Comparison of ENCODE assay signal across 17 cellular contexts in genomic region chr20:48807051-48807450, GRCh38.
"Had no signal": no experiment of that assay in that cellular context is flagged by ENCODE, and none has a peak within 500 bp of the region (broad histone marks: within the 10 kb centered on the region; RNA-seq: fewer than 3 reads in every experiment).

No MANE protein-coding gene starts in this region.

- H3K9me3 ChIP-seq: SK-N-SH had no signal

- H3K4me3 Mint-ChIP-seq: activated T-cell treated with anti-CD3 and anti-CD28 coated beads, Interleukin-2, amount 50 U/mL, for 4 hours had no signal

- H3K4me1 ChIP-seq: parathyroid adenoma had no signal

- H3K27ac ChIP-seq: epithelial cell of prostate, VCaP had no signal

- H3K36me3 ChIP-seq: upper lobe of left lung had no signal

- H3K4me3 ChIP-seq: upper lobe of left lung had no signal

- H3K27me3 ChIP-seq: heart right ventricle, upper lobe of left lung had no signal

- DNase-seq: activated CD4-positive, alpha-beta T cell treated with anti-CD3 and anti-CD28 coated beads for 1 hour; activated CD4-positive, alpha-beta T cell treated with anti-CD3 and anti-CD28 coated beads, Interleukin-2, amount 50 U/mL, for 48 hours; activated gamma-delta T cell; activated T-cell treated with anti-CD3 and anti-CD28 coated beads, Interleukin-2, amount 50 U/mL, for 4 hours; effector memory CD4-positive, alpha-beta T cell; mammary epithelial cell; SK-N-SH; stimulated activated CD4-positive, alpha-beta T cell treated with anti-CD3 and anti-CD28 coated beads, Interleukin-15, amount 100 ng/mL, for 24 hours; stimulated activated CD4-positive, alpha-beta T cell treated with anti-CD3 and anti-CD28 coated beads, Interleukin-4, amount 100 ng/mL, for 1 hour; stimulated activated naive CD4-positive, alpha-beta T cell treated with Interleukin-2 at 50 U/mL for 16 hours; T-helper 1 cell; upper lobe of left lung had no signal

- ATAC-seq: activated naive CD4-positive, alpha-beta T cell treated with anti-CD3 and anti-CD28 coated beads, Interleukin-2, amount 50 U/mL, for 72 hours; activated T-cell treated with anti-CD3 and anti-CD28 coated beads, Interleukin-2, amount 50 U/mL, for 4 hours had no signal
